Comparison of ENCODE assay signal across 2 cellular contexts in genomic region chr3:157001561-157001960, GRCh38.
A peak's percentile ranks its signal among the peaks of the same experiment; 100 is the strongest.
TF ChIP-seq lines count a peak whose summit lies in the region.

No MANE protein-coding gene starts in this region.

TF ChIP-seq in HCT116, 20 proteins besides CTCF, POLR2A, EP300 and RAD21 (continued from another document):
- TF ChIP-seq ZBTB33 (IDR thresholded peaks at IDR 0.05; ENCODE audit: extremely low read depth, insufficient replicate concordance, low read length) = no peak

TF ChIP-seq in K562, 482 proteins besides CTCF, POLR2A, EP300 and RAD21 (continued from another document):
- TF ChIP-seq PBX2 (CRISPR knock-in tag; IDR thresholded peaks at IDR 0.05; ENCODE audit: low read depth) (no peak), PBX2 (tag; conservative IDR thresholded peaks at IDR 0.05; ENCODE audit: low read depth) (peak; percentile 75), MEIS2 (IDR thresholded peaks at IDR 0.05; ENCODE audit: partially characterized antibody) (peak; percentile 69)
